In the genomic region with DNA sequence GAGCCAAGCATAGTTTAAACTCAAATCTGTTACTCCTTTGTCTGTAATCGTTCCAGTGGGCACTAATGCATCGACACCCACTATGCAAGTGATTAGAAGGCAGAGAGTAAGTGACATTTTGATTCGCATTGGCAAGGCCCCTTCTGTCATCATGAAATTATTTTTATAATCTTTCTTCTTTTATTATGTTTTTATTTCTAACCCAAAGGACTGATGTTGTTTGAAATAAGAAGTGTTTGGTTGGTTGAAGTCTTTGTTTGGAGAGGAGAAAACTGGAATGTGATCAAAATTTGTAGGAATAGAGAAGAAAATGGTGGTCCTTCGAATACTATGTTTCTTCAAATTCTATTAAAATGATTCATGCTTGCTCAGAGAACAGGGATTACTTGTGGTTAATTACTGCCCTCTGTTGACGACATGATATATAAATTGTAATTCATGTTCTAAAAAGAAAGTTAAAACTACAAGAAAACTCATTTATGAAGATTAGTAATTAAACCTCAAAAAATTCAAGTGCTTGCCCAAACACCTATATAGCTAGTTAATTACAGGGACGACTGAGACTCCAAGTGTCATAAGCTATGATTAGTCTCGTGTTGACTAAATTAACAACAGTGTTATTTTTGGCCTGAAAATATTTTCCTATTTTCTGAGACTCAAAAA, we compare ENCODE assay signal across 8 cellular contexts. TPM values are rescaled to one million over a fixed set of nuclear protein-coding genes. Genes with fewer than 3 reads are reported as not detected.
DNase-seq lines count a peak whose midpoint lies in the region; ATAC-seq lines count a peak whose summit lies in the region.

No MANE protein-coding gene starts in this region.

- ATAC-seq in HG02870 (IDR thresholded peaks at IDR 0.05; ENCODE audit: unreplicated experiment): peak; percentile 49
- ATAC-seq in GM19324 (IDR thresholded peaks at IDR 0.05; ENCODE audit: low FRiP score, unreplicated experiment): no peak

- DNase-seq in DMS114 treated with DMSO at 0.1 percent for 48 hours (lab: John Stamatoyannopoulos, UW; ENCODE audit: unreplicated experiment) (peak; percentile 17), NCI-H69 (lab: John Stamatoyannopoulos, UW) (peak; percentile 73), dermis microvascular lymphatic vessel endothelial cell (ENCODE audit: low read depth in 2 of 2) (peak; percentile 77 to 79), myocyte (ENCODE audit: low read depth) (peak; percentile 75), activated T-cell treated with anti-CD3 and anti-CD28 coated beads for 4 hours (no peak), mesenteric fat pad (ENCODE audit: low spot score) (no peak)

RNA-seq across cellular contexts. Expression of a gene that starts 26.4 kb away (rescaled TPM):
- total RNA-seq in dermis microvascular lymphatic vessel endothelial cell: 716 and 1,528 TPM in 2 replicates
- total RNA-seq in myocyte: 151 and 170 TPM in 2 replicates
- 24.9 TPM for polyA plus RNA-seq in myocyte (2012)
- 66.8 TPM for total RNA-seq in mesenteric fat pad

Comparison
In these comparisons a context has a peak if more than half of its experiments do, and no peak if none do; other contexts are left out.
1. DNase-seq: peak in DMS114 treated with DMSO at 0.1 percent for 48 hours (single experiment), NCI-H69 (single experiment), dermis microvascular lymphatic vessel endothelial cell (2 of 2) and myocyte (single experiment); none in activated T-cell treated with anti-CD3 and anti-CD28 coated beads for 4 hours (single experiment) and mesenteric fat pad (single experiment).